Comparison of ENCODE assay signal across 20 cellular contexts in genomic region chr3:42175841-42176240, GRCh38.
DNase-seq lines count a peak whose midpoint lies in the region; ATAC-seq and TF ChIP-seq lines count a peak whose summit lies in the region.
"Had no signal": no experiment of that assay in that cellular context is flagged by ENCODE, and none has a peak within 500 bp of the region (broad histone marks: within the 10 kb centered on the region; RNA-seq: fewer than 3 reads in every experiment).

No MANE protein-coding gene starts in this region.

- intact Hi-C loops in breast epithelium (cut with DNase I; ENCODE audit: low total_unique reads), result no loop called here
- intact Hi-C loops in MCF 10A (cut with micrococcal nuclease), result no loop called here
- intact Hi-C loops in activated B cell treated with CpG ODN at 0.5 μM for 24 hours (cut with micrococcal nuclease), result loop anchor here (5.0 kb wide), 1 partner anchor 284 kb away; no protein-coding TSS in a partner anchor

- peak overlapping the region; percentile 60 to 69 for H3K27ac ChIP-seq in breast epithelium
- H3K27ac ChIP-seq: spleen had no signal

- H3K27me3 ChIP-seq in breast epithelium, result no peaks in the 10 kb centered on the region
- H3K27me3 ChIP-seq: spleen, tibial nerve had no signal

- no peak overlapping the region for H3K27ac Mint-ChIP-seq in MCF 10A (ENCODE audit: low read depth, unreplicated experiment)
- H3K27ac Mint-ChIP-seq in activated B cell treated with CpG ODN at 0.5 μM for 24 hours, result peak overlapping the region; percentile 80
- peak overlapping the region; percentile 0 to 86 (median 28) for H3K27ac Mint-ChIP-seq in naive B cell
- H3K27ac Mint-ChIP-seq: activated CD4-positive, alpha-beta memory T cell treated with anti-CD3 and anti-CD28 coated beads for 36 hours; activated naive CD4-positive, alpha-beta T cell treated with anti-CD3 and anti-CD28 coated beads for 36 hours; CD4-positive, alpha-beta T cell; T-cell had no signal

- H3K4me1 ChIP-seq in breast epithelium, result peaks cover 0 to 10% of the 10 kb centered on the region in 2 donors

- no peaks in the 10 kb centered on the region for H3K9me3 ChIP-seq in breast epithelium
- H3K9me3 ChIP-seq: spleen, tibial nerve had no signal

- no peaks in the 10 kb centered on the region for H3K36me3 ChIP-seq in breast epithelium
- H3K36me3 ChIP-seq: tibial nerve had no signal

- H3K4me1 Mint-ChIP-seq in MCF 10A (ENCODE audit: insufficient read depth, unreplicated experiment), result peaks cover 9% of the 10 kb centered on the region
- peaks cover 61% of the 10 kb centered on the region for H3K4me1 Mint-ChIP-seq in activated B cell treated with CpG ODN at 0.5 μM for 24 hours
- H3K4me1 Mint-ChIP-seq in naive B cell, result peaks cover 57 to 72% (median 70%) of the 10 kb centered on the region in 3 donors

- POLR2A ChIA-PET in MCF 10A (lab: Yijun Ruan, JAX), result no interaction called here
- POLR2A ChIA-PET in activated B cell treated with CpG ODN at 0.5 μM for 24 hours (lab: Charles Lee), result no interaction called here

- no peak for TF ChIP-seq POLR2A in breast epithelium (IDR thresholded peaks at IDR 0.05)

- DNase-seq in breast epithelium (ENCODE audit: low spot score in 2 of 2) (no peak), MCF 10A (ENCODE audit: unreplicated experiment) (no peak), activated B cell treated with CpG ODN at 0.5 μM for 24 hours (no peak), naive B cell (no peak)
- no peak for DNase-seq in activated CD8-positive, alpha-beta memory T cell treated with anti-CD3 and anti-CD28 coated beads, Interleukin-2, amount 50 U/mL, for 48 hours
- DNase-seq in activated CD4-positive, alpha-beta T cell treated with anti-CD3 and anti-CD28 coated beads, Interleukin-2, amount 50 U/mL, for 48 hours, result no peak
- DNase-seq: activated CD4-positive, alpha-beta memory T cell treated with anti-CD3 and anti-CD28 coated beads for 36 hours; activated naive CD4-positive, alpha-beta T cell treated with anti-CD3 and anti-CD28 coated beads for 36 hours; activated T-cell treated with anti-CD3 and anti-CD28 coated beads, Interleukin-2, amount 50 U/mL, for 1 hour; CD4-positive, alpha-beta T cell; DMS53; hippocampal formation; mesendoderm; NK-92 treated with Interleukin-12 subunit alpha and Interleukin-12 subunit beta, amount 100 ng/mL, for 24 hours; spleen; T-cell had no signal

- no peak overlapping the region for H3K4me3 ChIP-seq in breast epithelium
- H3K4me3 ChIP-seq: spleen, tibial nerve had no signal

- H3K36me3 Mint-ChIP-seq in MCF 10A (ENCODE audit: insufficient read depth, unreplicated experiment), result peaks cover 17% of the 10 kb centered on the region
- H3K36me3 Mint-ChIP-seq in activated B cell treated with CpG ODN at 0.5 μM for 24 hours (ENCODE audit: low read depth), result peaks cover 34% of the 10 kb centered on the region
- peaks cover 5 to 9% of the 10 kb centered on the region in 2 donors for H3K36me3 Mint-ChIP-seq in naive B cell
- H3K36me3 Mint-ChIP-seq: IgD-negative memory B cell had no signal

- TF ChIP-seq CTCF in breast epithelium (IDR thresholded peaks at IDR 0.05), result no peak
- no peak for TF ChIP-seq CTCF in MCF 10A (IDR thresholded peaks at IDR 0.05; ENCODE audit: unreplicated experiment)
- no peak for TF ChIP-seq CTCF in activated B cell treated with CpG ODN at 0.5 μM for 24 hours (IDR thresholded peaks at IDR 0.05)

- H3K4me3 Mint-ChIP-seq in MCF 10A (ENCODE audit: unreplicated experiment), result no peak overlapping the region
- peak overlapping the region; percentile 24 for H3K4me3 Mint-ChIP-seq in activated B cell treated with CpG ODN at 0.5 μM for 24 hours
- H3K4me3 Mint-ChIP-seq in naive B cell, result peak overlapping the region in 6 of 8 donors; percentile 4 to 83 (median 74)
- H3K4me3 Mint-ChIP-seq: activated CD4-positive, alpha-beta memory T cell treated with anti-CD3 and anti-CD28 coated beads for 36 hours; activated naive CD4-positive, alpha-beta T cell treated with anti-CD3 and anti-CD28 coated beads for 36 hours; CD4-positive, alpha-beta T cell; IgD-negative memory B cell; T-cell had no signal

- BruUV-seq in MCF 10A (replicated peaks; lab: Mats Ljungman, UMichigan), result no TSS peak

- ATAC-seq in activated B cell treated with CpG ODN at 0.5 μM for 24 hours (ENCODE audit: low read depth), result no peak
- peak; percentile 27 to 35 for ATAC-seq in naive B cell (ENCODE audit: low read depth in 2 of 2)
- no peak for ATAC-seq in GM21717 (IDR thresholded peaks at IDR 0.05; ENCODE audit: unreplicated experiment)
- no peak for ATAC-seq in GM21423 (IDR thresholded peaks at IDR 0.05; ENCODE audit: unreplicated experiment)
- ATAC-seq: T-cell had no signal

- CTCF ChIA-PET in MCF 10A (lab: Yijun Ruan, JAX), result interaction anchor here (0.6 to 3.2 kb wide), 5 partner anchors 11 to 58 kb away, joined by 3 to 10 read pairs (median 4); no protein-coding TSS in a partner anchor
- CTCF ChIA-PET in activated B cell treated with CpG ODN at 0.5 μM for 24 hours (lab: Charles Lee), result interaction anchor here (1.6 to 5.1 kb wide), 2 partner anchors 15 to 56 kb away, joined by 4 to 20 read pairs; no protein-coding TSS in a partner anchor

- H3K9me3 Mint-ChIP-seq in MCF 10A (ENCODE audit: unreplicated experiment) (no peaks in the 10 kb centered on the region), activated B cell treated with CpG ODN at 0.5 μM for 24 hours (no peaks in the 10 kb centered on the region), naive B cell (no peaks in the 10 kb centered on the region)
- H3K9me3 Mint-ChIP-seq: activated CD4-positive, alpha-beta memory T cell treated with anti-CD3 and anti-CD28 coated beads for 36 hours; activated naive CD4-positive, alpha-beta T cell treated with anti-CD3 and anti-CD28 coated beads for 36 hours; CD4-positive, alpha-beta T cell; IgD-negative memory B cell; T-cell had no signal

- H3K27me3 Mint-ChIP-seq in MCF 10A (ENCODE audit: insufficient read depth, unreplicated experiment) (no peaks in the 10 kb centered on the region), activated B cell treated with CpG ODN at 0.5 μM for 24 hours (no peaks in the 10 kb centered on the region), naive B cell (no peaks in the 10 kb centered on the region)
- H3K27me3 Mint-ChIP-seq: activated CD4-positive, alpha-beta memory T cell treated with anti-CD3 and anti-CD28 coated beads for 36 hours; CD4-positive, alpha-beta T cell; IgD-negative memory B cell; T-cell had no signal

Comparison
In these comparisons a context has a peak if more than half of its experiments do, and no peak if none do; other contexts are left out.
1. ATAC-seq: peak in naive B cell (2 of 2); none in activated B cell treated with CpG ODN at 0.5 μM for 24 hours (single experiment), GM21717 (single experiment) and GM21423 (single experiment).